Comparison of ENCODE assay signal across 2 cellular contexts in the genomic region with DNA sequence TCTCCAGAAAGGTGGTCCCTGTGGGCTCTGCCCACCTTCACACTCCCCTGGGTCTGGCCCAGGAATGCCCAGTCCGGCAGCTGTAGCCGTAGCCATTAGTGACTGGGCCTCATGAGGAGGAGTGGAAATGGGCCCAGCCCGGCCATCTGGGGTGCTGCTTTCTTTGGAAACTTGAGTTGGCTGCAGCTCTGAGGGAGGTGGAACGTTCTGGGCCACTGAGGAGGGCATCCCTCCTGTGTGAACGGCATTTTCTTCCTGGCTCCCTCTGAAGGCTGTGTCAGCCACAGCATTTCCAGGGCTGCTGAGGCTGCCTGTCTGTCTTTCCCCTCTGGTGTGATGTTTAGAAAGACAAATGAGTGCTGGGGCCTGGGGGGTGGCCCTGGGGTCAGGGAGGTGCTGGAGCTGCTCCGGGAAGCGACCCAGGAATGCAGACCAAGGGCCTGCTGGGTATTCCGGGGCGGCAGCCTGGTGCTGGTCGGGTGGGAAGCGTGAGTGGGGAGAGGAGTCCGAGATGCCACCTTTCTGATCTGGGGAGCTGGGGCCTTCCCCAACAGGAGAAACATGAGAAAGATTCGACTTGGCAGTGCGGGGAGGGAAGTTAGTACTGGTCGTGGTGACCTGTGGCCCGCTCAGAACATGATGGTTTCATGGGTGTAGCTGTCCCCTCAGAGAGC.
TF ChIP-seq lines count a peak whose summit lies in the region.

No MANE protein-coding gene starts in this region.

TF ChIP-seq in SK-N-SH, 30 proteins besides CTCF, POLR2A, EP300 and RAD21:
- TF ChIP-seq, protein P1, sequence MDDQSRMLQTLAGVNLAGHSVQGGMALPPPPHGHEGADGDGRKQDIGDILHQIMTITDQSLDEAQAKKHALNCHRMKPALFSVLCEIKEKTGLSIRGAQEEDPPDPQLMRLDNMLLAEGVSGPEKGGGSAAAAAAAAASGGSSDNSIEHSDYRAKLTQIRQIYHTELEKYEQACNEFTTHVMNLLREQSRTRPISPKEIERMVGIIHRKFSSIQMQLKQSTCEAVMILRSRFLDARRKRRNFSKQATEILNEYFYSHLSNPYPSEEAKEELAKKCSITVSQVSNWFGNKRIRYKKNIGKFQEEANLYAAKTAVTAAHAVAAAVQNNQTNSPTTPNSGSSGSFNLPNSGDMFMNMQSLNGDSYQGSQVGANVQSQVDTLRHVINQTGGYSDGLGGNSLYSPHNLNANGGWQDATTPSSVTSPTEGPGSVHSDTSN (IDR thresholded peaks at IDR 0.05), result no peak
- TF ChIP-seq POLR2AphosphoS5 (IDR thresholded peaks at IDR 0.05; ENCODE audit: low read depth, low read length) (no peak), NRF1 (IDR thresholded peaks at IDR 0.05; ENCODE audit: low read depth, low read length) (no peak), RXRA (IDR thresholded peaks at IDR 0.05; ENCODE audit: borderline replicate concordance, low read depth) (no peak)

TF ChIP-seq in SK-N-SH treated with all-trans-retinoic acid at 6 μM for 48 hours, 23 proteins besides CTCF, POLR2A, EP300 and RAD21:
- no peak for TF ChIP-seq ESRRG (CRISPR knock-in tag; IDR thresholded peaks at IDR 0.05)
- TF ChIP-seq CREB5 (CRISPR knock-in tag; IDR thresholded peaks at IDR 0.05; ENCODE audit: low read depth), result no peak
- TF ChIP-seq POU6F1 (CRISPR knock-in tag; IDR thresholded peaks at IDR 0.05; ENCODE audit: borderline replicate concordance, low read depth), result no peak
- no peak for TF ChIP-seq BACH2 (CRISPR knock-in tag; IDR thresholded peaks at IDR 0.05; ENCODE audit: borderline replicate concordance)
- no peak for TF ChIP-seq ISL1 (CRISPR knock-in tag; IDR thresholded peaks at IDR 0.05)
- no peak for TF ChIP-seq CSDC2 (CRISPR knock-in tag; IDR thresholded peaks at IDR 0.05)
- no peak for TF ChIP-seq ZFP30 (CRISPR knock-in tag; IDR thresholded peaks at IDR 0.05)
- TF ChIP-seq ARNTL (CRISPR knock-in tag; IDR thresholded peaks at IDR 0.05; ENCODE audit: borderline replicate concordance, low read depth), result no peak
- no peak for TF ChIP-seq PATZ1 (CRISPR knock-in tag; IDR thresholded peaks at IDR 0.05; ENCODE audit: borderline replicate concordance)
